9 cellular contexts compared by ENCODE assay signal in the genomic region with DNA sequence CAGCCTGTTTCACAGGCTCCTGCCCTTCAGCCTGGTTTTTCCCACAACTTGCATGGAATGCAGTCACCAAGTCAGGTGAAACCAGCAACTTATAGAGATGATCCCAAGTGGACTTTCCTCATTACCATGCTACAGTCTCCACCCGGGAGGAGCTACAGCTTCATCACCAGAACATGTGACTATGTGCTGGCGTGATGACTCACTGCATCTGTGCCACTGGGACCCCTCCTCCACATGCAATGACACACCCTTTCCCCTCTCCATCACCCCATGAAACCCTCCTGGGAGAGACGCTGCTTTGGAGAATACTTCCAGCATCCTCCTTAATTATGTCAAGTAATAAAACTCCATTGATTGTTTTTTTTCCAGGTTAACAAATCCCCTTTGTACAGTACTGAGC. TPM values are rescaled to one million over a fixed set of nuclear protein-coding genes. Genes with fewer than 3 reads are reported as not detected.
A peak's percentile ranks its signal among the peaks of the same experiment; 100 is the strongest.
DNase-seq lines count a peak whose midpoint lies in the region; ATAC-seq and TF ChIP-seq lines count a peak whose summit lies in the region.
"Had no signal": no experiment of that assay in that cellular context is flagged by ENCODE, and none has a peak within 500 bp of the region (broad histone marks: within the 10 kb centered on the region; RNA-seq: fewer than 3 reads in every experiment).

No MANE protein-coding gene starts in this region.

- H3K9ac ChIP-seq in Loucy (ENCODE audit: low read depth, low read length, poor library complexity, severe bottlenecking): no peak overlapping the region

- no peak for TF ChIP-seq POLR2A in body of pancreas (IDR thresholded peaks at IDR 0.05)

- DNase-seq in COLO829 (ENCODE audit: low spot score): peak; percentile 90
- peak; percentile 67 to 88 for DNase-seq in cardiac fibroblast (ENCODE audit: low read depth in 2 of 2)
- peak; percentile 65 for DNase-seq in myocyte (ENCODE audit: low read depth)
- DNase-seq in tibial artery: no peak
- DNase-seq in body of pancreas: no peak

- no peak overlapping the region for H2AFZ ChIP-seq in Loucy (ENCODE audit: low read length)

- no peaks in the 10 kb centered on the region for H3F3A ChIP-seq in Loucy (ENCODE audit: low read depth)

- H3K9me2 ChIP-seq in Loucy (replicated peaks; ENCODE audit: low read depth, low read length): no peaks in the 10 kb centered on the region

- H3K36me3 ChIP-seq in Loucy (ENCODE audit: insufficient read depth, low read length): peaks cover 39% of the 10 kb centered on the region; the same call in 1 of the 2 replicates
- H3K36me3 ChIP-seq in tibial artery: peaks cover 30 to 88% (median 49%) of the 10 kb centered on the region in 3 donors
- peaks cover 0 to 1% of the 10 kb centered on the region in 2 donors for H3K36me3 ChIP-seq in body of pancreas (replicated peaks in 1 of 2; ENCODE audit: insufficient read depth in 1 of 2, low read depth in 2 of 2)

- 0 out of 2 replicates have a peak, but pooled peaks cover 4% of the 10 kb centered on the region for H3K79me2 ChIP-seq in Loucy (ENCODE audit: insufficient read depth, low read length)

- no peaks in the 10 kb centered on the region for H3K27me3 ChIP-seq in Loucy (ENCODE audit: insufficient read depth, low read length, poor library complexity, severe bottlenecking)
- no peaks in the 10 kb centered on the region for H3K27me3 ChIP-seq in tibial artery
- H3K27me3 ChIP-seq in body of pancreas: no peaks in the 10 kb centered on the region

- H3K9me3 ChIP-seq in Loucy (ENCODE audit: insufficient read depth, low read depth, low read length) (no peaks in the 10 kb centered on the region), tibial artery (no peaks in the 10 kb centered on the region), body of pancreas (no peaks in the 10 kb centered on the region)

- peaks cover 7% of the 10 kb centered on the region for H4K20me1 ChIP-seq in Loucy (ENCODE audit: insufficient read depth, low read length, poor library complexity, severe bottlenecking)

- WGBS in body of pancreas, 2 donors: 75 to 85% methylated on average over 3 of the region's 3 CpGs

- intact Hi-C loops in tibial artery (cut with DNase I; ENCODE audit: low total_unique reads) (no loop called here), body of pancreas (cut with DNase I) (no loop called here)

- H3K4me2 ChIP-seq in Loucy (ENCODE audit: low read depth, low read length, poor library complexity, severe bottlenecking): peak overlapping the region; percentile 41

- ATAC-seq in GM21447 (IDR thresholded peaks at IDR 0.05; ENCODE audit: unreplicated experiment) (no peak), GM19351 (IDR thresholded peaks at IDR 0.05; ENCODE audit: unreplicated experiment) (no peak), body of pancreas (no peak)

- H3K4me1 ChIP-seq in Loucy (ENCODE audit: insufficient read depth, low read length, poor library complexity, severe bottlenecking): peaks cover 17% of the 10 kb centered on the region
- H3K4me1 ChIP-seq in tibial artery: peaks cover 0 to 6% (median 2%) of the 10 kb centered on the region in 4 donors
- peaks cover 20% of the 10 kb centered on the region for H3K4me1 ChIP-seq in body of pancreas

- H3K27ac ChIP-seq in tibial artery: no peak overlapping the region
- no peak overlapping the region for H3K27ac ChIP-seq in body of pancreas

- TF ChIP-seq CTCF in Loucy (conservative IDR thresholded peaks at IDR 0.05; ENCODE audit: low read length) (no peak), cardiac fibroblast (IDR thresholded peaks at IDR 0.05; ENCODE audit: low read depth, low read length) (no peak), tibial artery (IDR thresholded peaks at IDR 0.05) (no peak), body of pancreas (IDR thresholded peaks at IDR 0.05) (no peak)

- peak overlapping the region; percentile 17 for H3K4me3 ChIP-seq in Loucy (ENCODE audit: low read length, poor library complexity, severe bottlenecking)
- no peak overlapping the region for H3K4me3 ChIP-seq in cardiac fibroblast (replicated peaks in 1 of 2; ENCODE audit: low read depth in 2 of 2, low read length in 2 of 2)
- no peak overlapping the region for H3K4me3 ChIP-seq in tibial artery
- no peak overlapping the region for H3K4me3 ChIP-seq in body of pancreas

RNA-seq across cellular contexts. Expression of a gene that starts 17.6 kb away (rescaled TPM):
- total RNA-seq in myocyte (12.0 and 36.8 TPM in 2 replicates), body of pancreas (10 to 100 TPM in 1 of 2 donors, 1 to 10 TPM in 1; 7.3 to 13.8 TPM)
- polyA plus RNA-seq in myocyte (2012): 34.8 TPM

RNA-seq across cellular contexts. Expression of a gene that starts 20.7 kb away (rescaled TPM):
- total RNA-seq in myocyte (not detected in 2 replicates), body of pancreas (not detected)
- not detected for polyA plus RNA-seq in myocyte (2012)
- total RNA-seq: mesothelial cell of epicardium had no signal

Comparison
In these comparisons a context has a peak if more than half of its experiments do, and no peak if none do; other contexts are left out.
1. DNase-seq: peak in COLO829 (single experiment), cardiac fibroblast (2 of 2) and myocyte (single experiment); none in tibial artery (0 of 2) and body of pancreas (0 of 4).